Comparison of ENCODE assay signal across 24 cellular contexts in the genomic region with DNA sequence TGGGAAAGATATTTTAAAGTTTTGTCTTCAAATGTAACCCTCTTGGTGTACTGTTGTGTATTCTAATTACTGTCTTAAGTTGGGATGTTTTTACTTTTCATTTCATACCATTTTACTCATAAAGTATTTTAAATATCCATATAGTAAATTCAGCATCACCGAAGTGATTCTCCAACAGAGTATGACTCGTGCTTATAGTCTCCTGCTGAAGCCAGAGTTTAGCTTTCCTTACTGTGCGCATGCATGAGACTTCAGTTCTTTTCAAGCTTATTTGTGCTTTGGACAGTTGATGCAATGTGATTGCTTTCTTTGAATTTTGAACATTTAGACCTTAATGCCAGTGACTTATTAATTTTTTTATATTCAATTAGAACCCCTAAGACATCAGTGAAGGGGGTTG.
"Had no signal": no experiment of that assay in that cellular context is flagged by ENCODE, and none has a peak within 500 bp of the region (broad histone marks: within the 10 kb centered on the region; RNA-seq: fewer than 3 reads in every experiment).

No MANE protein-coding gene starts in this region.

- H3K4me1 ChIP-seq: colonic mucosa, esophagus muscularis mucosa, esophagus squamous epithelium, foreskin keratinocyte, gastrocnemius medialis, gastroesophageal sphincter, heart left ventricle, heart right ventricle had no signal

- H3K36me3 ChIP-seq: colonic mucosa had no signal

- H3K4me3 ChIP-seq: colonic mucosa, coronary artery, dorsolateral prefrontal cortex, esophagus muscularis mucosa, esophagus squamous epithelium, gastrocnemius medialis, gastroesophageal sphincter, heart left ventricle, heart right ventricle had no signal

- H3K27me3 ChIP-seq: colonic mucosa, dorsolateral prefrontal cortex, esophagus muscularis mucosa, esophagus squamous epithelium, foreskin keratinocyte, gastrocnemius medialis, gastroesophageal sphincter, heart left ventricle, heart right ventricle had no signal

- H3K27ac ChIP-seq: colonic mucosa, coronary artery, epithelial cell of prostate, esophagus muscularis mucosa, esophagus squamous epithelium, foreskin keratinocyte, gastrocnemius medialis, gastroesophageal sphincter, heart left ventricle, heart right ventricle had no signal

- H3K9me3 ChIP-seq: colonic mucosa, esophagus muscularis mucosa, esophagus squamous epithelium, gastrocnemius medialis, gastroesophageal sphincter, heart left ventricle, heart right ventricle had no signal

- DNase-seq: colonic mucosa; cortex of kidney; dermis blood vessel endothelial cell; dorsolateral prefrontal cortex; effector CD4-positive, alpha-beta T cell; effector CD8-positive, alpha-beta T cell; effector memory CD4-positive, alpha-beta T cell; effector memory CD8-positive, alpha-beta T cell; endodermal cell; erythroblast; esophagus squamous epithelium; foreskin fibroblast; foreskin keratinocyte; foreskin melanocyte; gastrocnemius medialis; glutamatergic neuron; head of caudate nucleus; heart left ventricle; heart right ventricle had no signal

- ATAC-seq: effector memory CD8-positive, alpha-beta T cell; esophagus mucosa; foreskin keratinocyte; gastrocnemius medialis; gastroesophageal sphincter; heart left ventricle; heart right ventricle had no signal
